ENCODE assay signal across 10 cellular contexts in the genomic region with DNA sequence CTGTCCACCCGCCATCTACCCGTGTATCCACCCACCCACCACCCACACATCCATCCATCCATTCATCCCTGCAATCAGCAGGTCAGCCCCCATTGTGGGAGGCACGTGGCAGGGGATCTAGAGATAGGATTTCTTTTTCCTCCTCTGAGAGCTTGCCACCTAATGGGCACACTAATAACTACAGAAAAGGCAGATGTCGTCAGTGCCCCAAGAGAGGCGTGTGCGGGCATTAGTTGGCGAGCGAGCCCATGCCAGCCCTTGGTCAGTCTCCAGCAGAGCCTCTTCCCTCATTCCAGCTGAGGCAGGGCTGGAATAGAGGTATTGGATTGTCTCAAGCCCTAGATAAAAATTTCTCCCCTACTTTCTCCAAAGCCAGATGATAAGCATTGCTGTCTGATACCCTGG. TPM values are rescaled to one million over a fixed set of nuclear protein-coding genes. Genes with fewer than 3 reads are reported as not detected.
A peak's percentile ranks its signal among the peaks of the same experiment; 100 is the strongest.
DNase-seq lines count a peak whose midpoint lies in the region; ATAC-seq and TF ChIP-seq lines count a peak whose summit lies in the region.
"Had no signal": no experiment of that assay in that cellular context is flagged by ENCODE, and none has a peak within 500 bp of the region (broad histone marks: within the 10 kb centered on the region; RNA-seq: fewer than 3 reads in every experiment).

No MANE protein-coding gene starts in this region.

- no peaks in the 10 kb centered on the region for H3K9me2 ChIP-seq in OCI-LY7 (ENCODE audit: insufficient read depth, low read length)

- TF ChIP-seq CTCF in OCI-LY7 (conservative IDR thresholded peaks at IDR 0.05; ENCODE audit: low read length) (peak; percentile 71), foreskin keratinocyte (conservative IDR thresholded peaks at IDR 0.05) (peak; percentile 56)

- H3K4me1 ChIP-seq in OCI-LY7 (ENCODE audit: insufficient read depth, low read length, poor library complexity, severe bottlenecking), result peaks cover 78% of the 10 kb centered on the region
- H3K4me1 ChIP-seq in foreskin keratinocyte, result peaks cover 2% of the 10 kb centered on the region

- no peaks in the 10 kb centered on the region for H3K9me3 ChIP-seq in OCI-LY7 (ENCODE audit: low read length)

- H3K4me3 ChIP-seq in OCI-LY7 (ENCODE audit: low read depth, low read length, poor library complexity, severe bottlenecking), result no peak overlapping the region

- DNase-seq in NCI-H2171 treated with DMSO at 0.1 percent for 48 hours (lab: John Stamatoyannopoulos, UW), result peak; percentile 72
- DNase-seq in NCI-H2171 (lab: John Stamatoyannopoulos, UW), result no peak
- DNase-seq in OCI-LY7 (ENCODE audit: low spot score), result peak; percentile 54
- no peak for DNase-seq in foreskin keratinocyte
- DNase-seq in superior temporal gyrus (ENCODE audit: extremely low spot score), result peak; percentile 78
- DNase-seq in T-helper 2 cell, result no peak

- no peaks in the 10 kb centered on the region for H4K20me1 ChIP-seq in OCI-LY7 (ENCODE audit: insufficient read depth, low read length)

- peaks cover 5% of the 10 kb centered on the region for H3K27me3 ChIP-seq in foreskin keratinocyte

- BruUV-seq in OCI-LY7 (replicated peaks; lab: Mats Ljungman, UMichigan), result no TSS peak

- ATAC-seq in foreskin keratinocyte, result peak; percentile 19
- ATAC-seq in HG02938 (IDR thresholded peaks at IDR 0.05; ENCODE audit: unreplicated experiment), result no peak
- ATAC-seq in GM21367 (IDR thresholded peaks at IDR 0.05; ENCODE audit: unreplicated experiment), result no peak
- ATAC-seq: activated CD8-positive, alpha-beta T cell treated with anti-CD3 and anti-CD28 coated beads, Interleukin-2, amount 10 ng/mL, durations not matched to agents 7 days and 5 days had no signal

- intact Hi-C loops in OCI-LY7 (cut with micrococcal nuclease; ENCODE audit: unreplicated experiment), result loop anchor here (5.0 kb wide), 1 partner anchor 49 kb away; no protein-coding TSS in a partner anchor

- CTCF ChIA-PET in OCI-LY7 (lab: Charles Lee; ENCODE audit: unreplicated experiment), result interaction anchor here (0.7 kb wide), 1 partner anchor 38 kb away, joined by 3 read pairs; no protein-coding TSS in a partner anchor

- POLR2A ChIA-PET in OCI-LY7 (lab: Charles Lee), result interaction anchor here (0.6 to 1.5 kb wide), 2 partner anchors 33 to 181 kb away, joined by 3 read pairs; no protein-coding TSS in a partner anchor

- no peak overlapping the region for H3K27ac ChIP-seq in OCI-LY7 (ENCODE audit: low read depth, low read length, poor library complexity, severe bottlenecking)
- H3K27ac ChIP-seq in foreskin keratinocyte, result no peak overlapping the region
- H3K27ac ChIP-seq: C4-2B had no signal

- no peaks in the 10 kb centered on the region for H3K79me2 ChIP-seq in OCI-LY7 (ENCODE audit: insufficient read depth, low read depth, low read length)

- no peaks in the 10 kb centered on the region for H3K36me3 ChIP-seq in OCI-LY7 (ENCODE audit: insufficient read depth, low read length)

- H3K4me2 ChIP-seq in OCI-LY7 (ENCODE audit: low read length), result 0 out of 2 replicates have a peak overlapping the region, but pooled peaks have one; percentile 8

- no peak overlapping the region for H2AFZ ChIP-seq in OCI-LY7 (ENCODE audit: low read length)

RNA-seq across cellular contexts. Expression of a gene that starts 9.7 kb away (rescaled TPM):
- 4.3 and 10.6 TPM in 2 replicates for total RNA-seq in OCI-LY7 (2014; rRNA removed; shearing (Covaris generic))
- total RNA-seq in OCI-LY7 (2022) (20.6 and 24.5 TPM in 2 replicates), foreskin keratinocyte (0.27 and 0.42 TPM in 2 replicates)
- 0.26 and 0.45 TPM in 2 replicates for polyA plus RNA-seq in foreskin keratinocyte

RNA-seq across cellular contexts. Expression of a gene that starts 25.3 kb away (rescaled TPM):
- not detected in 2 replicates for total RNA-seq in OCI-LY7 (2014; rRNA removed; shearing (Covaris generic))
- total RNA-seq in OCI-LY7 (2022) (not detected in 2 replicates), foreskin keratinocyte (not detected in 2 replicates)
- polyA plus RNA-seq in foreskin keratinocyte, result not detected in 2 replicates
- total RNA-seq: activated CD8-positive, alpha-beta T cell treated with anti-CD3 and anti-CD28 coated beads, Interleukin-2, amount 10 ng/mL, durations not matched to agents 7 days and 5 days had no signal

RNA-seq across cellular contexts. Expression of a gene that starts 31.1 kb away (rescaled TPM):
- total RNA-seq in OCI-LY7 (2014; rRNA removed; shearing (Covaris generic)), result not detected in 2 replicates
- total RNA-seq in OCI-LY7 (2022) (not detected in 2 replicates), foreskin keratinocyte (not detected in 2 replicates)
- polyA plus RNA-seq in foreskin keratinocyte, result 0.03 and 0.07 TPM in 2 replicates
- total RNA-seq: activated CD8-positive, alpha-beta T cell treated with anti-CD3 and anti-CD28 coated beads, Interleukin-2, amount 10 ng/mL, durations not matched to agents 7 days and 5 days had no signal

RNA-seq across cellular contexts. Expression of a gene that starts 37.5 kb away (rescaled TPM):
- 11.7 and 13.9 TPM in 2 replicates for total RNA-seq in OCI-LY7 (2014; rRNA removed; shearing (Covaris generic))
- total RNA-seq in OCI-LY7 (2022) (52.5 and 56.2 TPM in 2 replicates), foreskin keratinocyte (30.1 and 35.2 TPM in 2 replicates)
- 41.0 and 49.9 TPM in 2 replicates for polyA plus RNA-seq in foreskin keratinocyte

RNA-seq across cellular contexts. Expression of a gene that starts 51.2 kb away (rescaled TPM):
- total RNA-seq in OCI-LY7 (2014; rRNA removed; shearing (Covaris generic)), result not detected in 2 replicates
- total RNA-seq in OCI-LY7 (2022) (not detected in 2 replicates), foreskin keratinocyte (15.2 and 51.6 TPM in 2 replicates)
- 16.4 and 52.0 TPM in 2 replicates for polyA plus RNA-seq in foreskin keratinocyte
- total RNA-seq: activated CD8-positive, alpha-beta T cell treated with anti-CD3 and anti-CD28 coated beads, Interleukin-2, amount 10 ng/mL, durations not matched to agents 7 days and 5 days had no signal

Comparison
In these comparisons a context has a peak if more than half of its experiments do, and no peak if none do; other contexts are left out.
1. DNase-seq: peak in NCI-H2171 treated with DMSO at 0.1 percent for 48 hours (single experiment), OCI-LY7 (single experiment) and superior temporal gyrus (single experiment); none in NCI-H2171 (single experiment), foreskin keratinocyte (0 of 2) and T-helper 2 cell (0 of 5).